Comparison of ENCODE assay signal across 1 cellular context in the genomic region with DNA sequence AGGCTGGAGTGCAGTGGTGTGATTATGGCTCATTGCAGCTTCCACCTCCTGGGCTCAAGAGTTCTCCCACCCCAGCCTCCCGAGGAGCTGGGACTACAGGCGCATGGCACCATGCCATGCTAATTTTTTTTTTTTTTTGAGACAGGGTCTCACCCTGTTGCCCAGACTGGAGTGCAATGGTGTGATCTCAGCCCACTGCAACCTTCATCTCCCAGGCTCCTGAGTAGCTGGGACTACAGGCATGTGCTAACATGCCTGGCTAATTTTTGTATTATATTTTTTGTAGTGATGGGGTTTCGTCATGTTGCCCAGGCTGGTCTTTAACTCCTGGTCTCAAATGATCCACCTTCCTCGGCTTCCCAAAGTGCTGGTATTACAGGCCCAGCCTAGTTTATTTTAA.
TF ChIP-seq lines count a peak whose summit lies in the region.

No MANE protein-coding gene starts in this region.

TF ChIP-seq in A549, 52 proteins besides CTCF, POLR2A, EP300 and RAD21 (continued from another document):
- TF ChIP-seq, protein P1, sequence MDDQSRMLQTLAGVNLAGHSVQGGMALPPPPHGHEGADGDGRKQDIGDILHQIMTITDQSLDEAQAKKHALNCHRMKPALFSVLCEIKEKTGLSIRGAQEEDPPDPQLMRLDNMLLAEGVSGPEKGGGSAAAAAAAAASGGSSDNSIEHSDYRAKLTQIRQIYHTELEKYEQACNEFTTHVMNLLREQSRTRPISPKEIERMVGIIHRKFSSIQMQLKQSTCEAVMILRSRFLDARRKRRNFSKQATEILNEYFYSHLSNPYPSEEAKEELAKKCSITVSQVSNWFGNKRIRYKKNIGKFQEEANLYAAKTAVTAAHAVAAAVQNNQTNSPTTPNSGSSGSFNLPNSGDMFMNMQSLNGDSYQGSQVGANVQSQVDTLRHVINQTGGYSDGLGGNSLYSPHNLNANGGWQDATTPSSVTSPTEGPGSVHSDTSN (IDR thresholded peaks at IDR 0.05) = no peak
- TF ChIP-seq POLR2AphosphoS2 (conservative IDR thresholded peaks at IDR 0.05; ENCODE audit: low read length) = no peak
- no peak for TF ChIP-seq MYC (IDR thresholded peaks at IDR 0.05; ENCODE audit: borderline replicate concordance, low read length)
- TF ChIP-seq, protein P2, sequence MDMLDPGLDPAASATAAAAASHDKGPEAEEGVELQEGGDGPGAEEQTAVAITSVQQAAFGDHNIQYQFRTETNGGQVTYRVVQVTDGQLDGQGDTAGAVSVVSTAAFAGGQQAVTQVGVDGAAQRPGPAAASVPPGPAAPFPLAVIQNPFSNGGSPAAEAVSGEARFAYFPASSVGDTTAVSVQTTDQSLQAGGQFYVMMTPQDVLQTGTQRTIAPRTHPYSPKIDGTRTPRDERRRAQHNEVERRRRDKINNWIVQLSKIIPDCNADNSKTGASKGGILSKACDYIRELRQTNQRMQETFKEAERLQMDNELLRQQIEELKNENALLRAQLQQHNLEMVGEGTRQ (IDR thresholded peaks at IDR 0.05) = no peak
- TF ChIP-seq RCOR1 (IDR thresholded peaks at IDR 0.05; ENCODE audit: low read depth, low read length) = no peak
- no peak for TF ChIP-seq BHLHE40 (IDR thresholded peaks at IDR 0.05; ENCODE audit: low read depth, low read length)
- no peak for TF ChIP-seq TP53 (CRISPR knock-in tag; IDR thresholded peaks at IDR 0.05)
- TF ChIP-seq, protein P3, sequence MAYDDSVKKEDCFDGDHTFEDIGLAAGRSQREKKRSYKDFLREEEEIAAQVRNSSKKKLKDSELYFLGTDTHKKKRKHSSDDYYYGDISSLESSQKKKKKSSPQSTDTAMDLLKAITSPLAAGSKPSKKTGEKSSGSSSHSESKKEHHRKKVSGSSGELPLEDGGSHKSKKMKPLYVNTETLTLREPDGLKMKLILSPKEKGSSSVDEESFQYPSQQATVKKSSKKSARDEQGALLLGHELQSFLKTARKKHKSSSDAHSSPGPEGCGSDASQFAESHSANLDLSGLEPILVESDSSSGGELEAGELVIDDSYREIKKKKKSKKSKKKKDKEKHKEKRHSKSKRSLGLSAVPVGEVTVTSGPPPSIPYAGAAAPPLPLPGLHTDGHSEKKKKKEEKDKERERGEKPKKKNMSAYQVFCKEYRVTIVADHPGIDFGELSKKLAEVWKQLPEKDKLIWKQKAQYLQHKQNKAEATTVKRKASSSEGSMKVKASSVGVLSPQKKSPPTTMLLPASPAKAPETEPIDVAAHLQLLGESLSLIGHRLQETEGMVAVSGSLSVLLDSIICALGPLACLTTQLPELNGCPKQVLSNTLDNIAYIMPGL (CRISPR knock-in tag; IDR thresholded peaks at IDR 0.05; ENCODE audit: borderline replicate concordance) = no peak
- TF ChIP-seq GATA3 (IDR thresholded peaks at IDR 0.05; ENCODE audit: borderline replicate concordance) = no peak
- TF ChIP-seq HEYL (CRISPR knock-in tag; IDR thresholded peaks at IDR 0.05) = no peak
- no peak for TF ChIP-seq CHD4 (IDR thresholded peaks at IDR 0.05; ENCODE audit: borderline replicate concordance)
- no peak for TF ChIP-seq CHD2 (IDR thresholded peaks at IDR 0.05; ENCODE audit: low read length, partially characterized antibody)
- TF ChIP-seq ZSCAN20 (CRISPR knock-in tag; IDR thresholded peaks at IDR 0.05) = no peak
